ENCODE assay signal across 24 cellular contexts in the genomic region with DNA sequence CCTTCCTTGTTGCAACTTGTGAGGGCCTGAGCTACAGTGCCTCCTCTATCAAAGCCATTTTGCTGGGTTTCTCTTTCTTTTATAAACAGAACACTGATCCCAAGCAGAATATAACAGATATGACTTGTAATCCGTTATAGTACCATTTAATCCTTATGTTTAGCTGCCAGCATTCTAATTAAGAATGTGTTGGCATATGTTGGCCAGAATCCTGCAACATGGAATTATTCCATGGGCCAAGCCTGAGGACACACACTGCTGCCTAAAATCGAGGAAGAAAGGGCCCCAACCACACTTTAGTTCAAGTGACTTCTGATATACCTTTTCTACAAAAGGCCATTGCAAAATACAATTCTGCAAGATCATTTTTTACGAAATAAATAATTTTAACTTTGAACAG.
"Had no signal": no experiment of that assay in that cellular context is flagged by ENCODE, and none has a peak within 500 bp of the region (broad histone marks: within the 10 kb centered on the region; RNA-seq: fewer than 3 reads in every experiment).

No MANE protein-coding gene starts in this region.

- H3K9ac ChIP-seq: parathyroid adenoma had no signal

- H3K79me2 ChIP-seq: parathyroid adenoma had no signal

- DNase-seq: activated CD4-positive, alpha-beta T cell treated with anti-CD3 and anti-CD28 coated beads for 48 hours; activated CD8-positive, alpha-beta memory T cell treated with anti-CD3 and anti-CD28 coated beads, Interleukin-2, amount 10 ng/mL, durations not matched to agents 7 days and 5 days; activated CD8-positive, alpha-beta T cell treated with anti-CD3 and anti-CD28 coated beads for 36 hours; activated gamma-delta T cell; activated naive CD4-positive, alpha-beta T cell treated with anti-CD3 and anti-CD28 coated beads, Interleukin-2, amount 50 U/mL, for 16 hours; activated naive CD8-positive, alpha-beta T cell treated with anti-CD3 and anti-CD28 coated beads, Interleukin-2, amount 50 U/mL, for 24 hours; activated T-cell treated with anti-CD3 and anti-CD28 coated beads for 4 hours; anterior cingulate cortex; body of pancreas; caudate nucleus; effector CD4-positive, alpha-beta T cell; foreskin melanocyte; kidney; midbrain; spleen; stimulated activated CD4-positive, alpha-beta T cell treated with anti-CD3 and anti-CD28 coated beads, Interleukin-4, amount 100 ng/mL, for 1 hour; stimulated activated naive CD4-positive, alpha-beta T cell; testis; uterus had no signal

- H3K27me3 ChIP-seq: body of pancreas, neutrophil, spleen, testis, uterus had no signal

- H3K4me1 ChIP-seq: body of pancreas, parathyroid adenoma, spleen, testis, uterus had no signal

- H3K9me3 ChIP-seq: body of pancreas, neutrophil, spleen, testis, uterus had no signal

- H3K4me3 ChIP-seq: body of pancreas, spleen, testis, uterus had no signal

- H3K36me3 ChIP-seq: neutrophil, spleen, uterus had no signal

- H3K27ac ChIP-seq: body of pancreas, neutrophil, parathyroid adenoma, spleen, testis, uterus had no signal

- H2AFZ ChIP-seq: parathyroid adenoma had no signal

- ATAC-seq: activated CD8-positive, alpha-beta memory T cell treated with anti-CD3 and anti-CD28 coated beads, Interleukin-2, amount 10 ng/mL, durations not matched to agents 7 days and 5 days; activated CD8-positive, alpha-beta T cell treated with anti-CD3 and anti-CD28 coated beads for 36 hours; activated naive CD8-positive, alpha-beta T cell treated with anti-CD3 and anti-CD28 coated beads, Interleukin-2, amount 50 U/mL, for 24 hours; body of pancreas; left lobe of liver; natural killer cell treated with Interleukin-12 subunit alpha and Interleukin-12 subunit beta and Interleukin-15 and Interleukin-18, amount 100 ng/mL, for 72 hours; sciatic nerve had no signal
